ENCODE assay signal across 13 cellular contexts in the genomic region with DNA sequence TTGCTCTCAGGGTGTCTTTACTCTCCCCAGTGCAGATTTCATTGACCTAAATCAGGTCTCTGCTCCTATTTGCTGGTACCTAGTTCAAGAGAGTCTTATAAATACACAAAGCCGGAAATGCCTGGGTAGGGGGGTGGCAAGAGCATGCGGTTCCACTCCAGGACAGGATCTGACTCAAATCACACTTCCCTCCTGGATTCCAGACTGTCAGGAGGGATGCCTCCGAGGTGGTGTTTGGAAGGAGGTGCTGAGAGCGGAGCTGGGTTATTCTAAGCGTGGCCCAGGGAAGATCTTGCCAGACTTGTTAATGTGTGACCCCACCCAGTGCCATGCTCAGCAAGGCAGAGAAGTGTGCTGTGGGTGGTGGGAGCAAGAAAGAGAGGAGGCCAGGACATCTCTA. TPM values are rescaled to one million over a fixed set of nuclear protein-coding genes. Genes with fewer than 3 reads are reported as not detected.
DNase-seq lines count a peak whose midpoint lies in the region; ATAC-seq and TF ChIP-seq lines count a peak whose summit lies in the region.
"Had no signal": no experiment of that assay in that cellular context is flagged by ENCODE, and none has a peak within 500 bp of the region (broad histone marks: within the 10 kb centered on the region; RNA-seq: fewer than 3 reads in every experiment).

No MANE protein-coding gene starts in this region.

- no peak for ATAC-seq in natural killer cell treated with Interleukin-12 subunit alpha and Interleukin-12 subunit beta and Interleukin-15 and Interleukin-18, amount 100 ng/mL, for 72 hours
- ATAC-seq in natural killer cell, result no peak

- H3K9me3 Mint-ChIP-seq in natural killer cell treated with Interleukin-12 subunit alpha and Interleukin-12 subunit beta and Interleukin-15 and Interleukin-18, amount 100 ng/mL, for 72 hours, result no peaks in the 10 kb centered on the region
- H3K9me3 Mint-ChIP-seq in natural killer cell, result no peaks in the 10 kb centered on the region
- H3K9me3 Mint-ChIP-seq: activated CD4-positive, alpha-beta memory T cell treated with anti-CD3 and anti-CD28 coated beads for 36 hours had no signal

- no peak overlapping the region for H3K4me3 ChIP-seq in cardiac fibroblast (replicated peaks in 1 of 2; ENCODE audit: low read depth in 2 of 2, low read length in 2 of 2)
- H3K4me3 ChIP-seq: ascending aorta, thoracic aorta had no signal

- DNase-seq in natural killer cell treated with Interleukin-12 subunit alpha and Interleukin-12 subunit beta and Interleukin-15 and Interleukin-18, amount 100 ng/mL, for 72 hours (ENCODE audit: low spot score), result peak; percentile 35
- DNase-seq in natural killer cell (no peak), cardiac fibroblast (ENCODE audit: low read depth in 2 of 2) (peak; percentile 28 to 37), kidney glomerular epithelial cell (lab: John Stamatoyannopoulos, UW) (peak; percentile 23), AML-193 (lab: John Stamatoyannopoulos, UW) (no peak), T1000 (lab: John Stamatoyannopoulos, UW) (no peak)
- DNase-seq in activated naive CD4-positive, alpha-beta T cell treated with anti-CD3 and anti-CD28 coated beads, Interleukin-2, amount 50 U/mL, for 16 hours, result no peak
- DNase-seq in stimulated activated CD8-positive, alpha-beta memory T cell treated with anti-CD3 and anti-CD28 coated beads, Interleukin-4, amount 100 ng/mL, for 48 hours, result no peak
- DNase-seq: activated CD4-positive, alpha-beta memory T cell treated with anti-CD3 and anti-CD28 coated beads for 36 hours; Kasumi-1 had no signal

- peaks cover 0 to 6% of the 10 kb centered on the region in 2 donors for H3K4me1 Mint-ChIP-seq in natural killer cell treated with Interleukin-12 subunit alpha and Interleukin-12 subunit beta and Interleukin-15 and Interleukin-18, amount 100 ng/mL, for 72 hours (ENCODE audit: low read depth in 2 of 2)
- peaks cover 0 to 6% of the 10 kb centered on the region in 2 donors for H3K4me1 Mint-ChIP-seq in natural killer cell
- H3K4me1 Mint-ChIP-seq: B cell had no signal

- no peak overlapping the region for H3K27ac Mint-ChIP-seq in natural killer cell treated with Interleukin-12 subunit alpha and Interleukin-12 subunit beta and Interleukin-15 and Interleukin-18, amount 100 ng/mL, for 72 hours
- no peak overlapping the region for H3K27ac Mint-ChIP-seq in natural killer cell
- H3K27ac Mint-ChIP-seq: activated CD4-positive, alpha-beta memory T cell treated with anti-CD3 and anti-CD28 coated beads for 36 hours; B cell had no signal

- H3K36me3 Mint-ChIP-seq in natural killer cell treated with Interleukin-12 subunit alpha and Interleukin-12 subunit beta and Interleukin-15 and Interleukin-18, amount 100 ng/mL, for 72 hours, result no peaks in the 10 kb centered on the region
- no peaks in the 10 kb centered on the region for H3K36me3 Mint-ChIP-seq in natural killer cell
- H3K36me3 Mint-ChIP-seq: activated CD4-positive, alpha-beta memory T cell treated with anti-CD3 and anti-CD28 coated beads for 36 hours had no signal

- intact Hi-C loops in natural killer cell (cut with micrococcal nuclease), result no loop called here

- no peak overlapping the region for H3K4me3 Mint-ChIP-seq in natural killer cell treated with Interleukin-12 subunit alpha and Interleukin-12 subunit beta and Interleukin-15 and Interleukin-18, amount 100 ng/mL, for 72 hours
- no peak overlapping the region for H3K4me3 Mint-ChIP-seq in natural killer cell
- H3K4me3 Mint-ChIP-seq: activated CD4-positive, alpha-beta memory T cell treated with anti-CD3 and anti-CD28 coated beads for 36 hours; B cell had no signal

- H3K27me3 Mint-ChIP-seq in natural killer cell treated with Interleukin-12 subunit alpha and Interleukin-12 subunit beta and Interleukin-15 and Interleukin-18, amount 100 ng/mL, for 72 hours, result peaks cover 10 to 26% of the 10 kb centered on the region in 2 donors
- peaks cover 8 to 20% of the 10 kb centered on the region in 2 donors for H3K27me3 Mint-ChIP-seq in natural killer cell (ENCODE audit: low read depth in 2 of 2)

- TF ChIP-seq CTCF in natural killer cell (IDR thresholded peaks at IDR 0.05) (no peak), cardiac fibroblast (IDR thresholded peaks at IDR 0.05; ENCODE audit: low read depth, low read length) (no peak)

RNA-seq across cellular contexts. Expression of gene B4GALNT3, which starts 49.8 kb away (rescaled TPM):
- total RNA-seq in natural killer cell treated with Interleukin-12 subunit alpha and Interleukin-12 subunit beta and Interleukin-15 and Interleukin-18, amount 100 ng/mL, for 72 hours, result 10 to 100 TPM; 14.1 to 20.6 TPM
- total RNA-seq in natural killer cell, result 1 to 10 TPM in 1 of 3 donors, under 1 TPM in 1, not detected in 1; 0.93 to 4.2 TPM
- total RNA-seq: B cell had no signal

Comparison
In these comparisons a context has a peak if more than half of its experiments do, and no peak if none do; other contexts are left out.
1. DNase-seq: peak in natural killer cell treated with Interleukin-12 subunit alpha and Interleukin-12 subunit beta and Interleukin-15 and Interleukin-18, amount 100 ng/mL, for 72 hours (single experiment), cardiac fibroblast (2 of 2) and kidney glomerular epithelial cell (single experiment); none in natural killer cell (single experiment), activated naive CD4-positive, alpha-beta T cell treated with anti-CD3 and anti-CD28 coated beads, Interleukin-2, amount 50 U/mL, for 16 hours (single experiment), AML-193 (0 of 2), T1000 (single experiment) and stimulated activated CD8-positive, alpha-beta memory T cell treated with anti-CD3 and anti-CD28 coated beads, Interleukin-4, amount 100 ng/mL, for 48 hours (single experiment).